8 cellular contexts compared by ENCODE assay signal in the genomic region with DNA sequence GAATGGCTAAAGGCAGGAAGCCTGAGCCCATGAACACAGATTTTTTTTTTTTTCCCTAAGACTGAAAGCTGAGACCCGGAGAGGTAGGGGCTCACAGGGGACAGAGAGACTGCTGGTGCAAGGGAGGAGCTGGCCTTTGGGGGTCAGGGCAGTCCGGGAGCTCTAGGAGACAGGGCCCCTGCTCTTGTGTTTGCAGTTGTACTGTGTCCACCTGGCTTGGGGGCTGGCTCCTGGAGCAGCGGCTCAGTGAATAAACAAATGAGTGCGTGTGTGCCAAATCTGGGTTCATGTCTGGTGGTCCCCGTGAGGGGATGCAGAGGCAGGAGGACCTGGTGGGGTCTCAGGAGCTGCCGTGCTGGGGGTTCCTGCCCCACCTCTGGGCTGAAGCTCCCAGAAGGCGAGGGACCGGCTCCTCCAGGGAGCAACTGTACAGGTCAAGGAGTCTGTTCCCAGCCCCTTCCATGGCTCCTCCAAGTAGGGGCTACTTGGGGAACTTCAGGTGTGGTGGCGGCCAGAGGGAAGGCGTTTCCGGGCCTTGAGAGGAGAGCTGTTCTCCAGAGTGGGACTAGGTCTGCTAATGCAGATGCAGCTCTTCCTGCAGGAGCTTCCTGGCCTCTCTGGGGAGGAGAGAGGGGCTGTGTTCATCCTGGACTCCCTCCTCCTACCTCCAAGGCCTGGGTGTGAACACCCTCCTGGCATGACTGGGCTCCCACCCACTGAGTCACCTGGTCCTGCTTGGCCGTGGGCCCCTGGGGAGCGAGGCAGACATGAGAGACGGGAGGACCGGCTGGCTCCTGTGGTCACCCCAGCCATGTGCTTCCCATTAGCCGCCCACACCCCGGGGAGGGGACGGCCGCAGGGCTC. TPM values are rescaled to one million over a fixed set of nuclear protein-coding genes. Genes with fewer than 3 reads are reported as not detected.
DNase-seq lines count a peak whose midpoint lies in the region; ATAC-seq and TF ChIP-seq lines count a peak whose summit lies in the region.

No MANE protein-coding gene starts in this region.

- H3K27me3 Mint-ChIP-seq in neural crest cell (ENCODE audit: low read depth) = peaks cover 7% of the 10 kb centered on the region

- no peak for TF ChIP-seq CTCF in neural crest cell (conservative IDR thresholded peaks at IDR 0.05)

- no peak for TF ChIP-seq POLR2A in GM18505 (IDR thresholded peaks at IDR 0.05; ENCODE audit: borderline replicate concordance, extremely low read depth, insufficient read depth, insufficient read length)

- peak overlapping the region; percentile 84 for H3K27ac Mint-ChIP-seq in neural crest cell (ENCODE audit: unreplicated experiment)

- no peaks in the 10 kb centered on the region for H3K36me3 Mint-ChIP-seq in neural crest cell (ENCODE audit: low read depth)

- DNase-seq in CD1c-positive myeloid dendritic cell (ENCODE audit: extremely low spot score) = peak; percentile 44
- peak; percentile 64 for DNase-seq in NCI-H82 (lab: John Stamatoyannopoulos, UW)
- DNase-seq in fibroblast of peridontal ligament (ENCODE audit: extremely low read depth) = peak; percentile 83
- peak; percentile 19 for DNase-seq in neural crest cell (ENCODE audit: low read depth, low spot score)
- no peak for DNase-seq in COR-L47 (lab: John Stamatoyannopoulos, UW)

- peak overlapping the region; percentile 28 for H3K4me3 Mint-ChIP-seq in neural crest cell

- ATAC-seq in GM18519 (IDR thresholded peaks at IDR 0.05; ENCODE audit: low FRiP score, unreplicated experiment) (no peak), HG03342 (IDR thresholded peaks at IDR 0.05; ENCODE audit: unreplicated experiment) (no peak), GM18505 (IDR thresholded peaks at IDR 0.05; ENCODE audit: unreplicated experiment) (no peak)

- no peaks in the 10 kb centered on the region for H3K9me3 Mint-ChIP-seq in neural crest cell

- H3K4me1 Mint-ChIP-seq in neural crest cell = peaks cover 64% of the 10 kb centered on the region

RNA-seq across cellular contexts. Expression of a gene that starts 57.6 kb away (rescaled TPM):
- 82.0 and 82.8 TPM in 2 replicates for total RNA-seq in neural crest cell
